Comparison of ENCODE assay signal across 9 cellular contexts in the genomic region with DNA sequence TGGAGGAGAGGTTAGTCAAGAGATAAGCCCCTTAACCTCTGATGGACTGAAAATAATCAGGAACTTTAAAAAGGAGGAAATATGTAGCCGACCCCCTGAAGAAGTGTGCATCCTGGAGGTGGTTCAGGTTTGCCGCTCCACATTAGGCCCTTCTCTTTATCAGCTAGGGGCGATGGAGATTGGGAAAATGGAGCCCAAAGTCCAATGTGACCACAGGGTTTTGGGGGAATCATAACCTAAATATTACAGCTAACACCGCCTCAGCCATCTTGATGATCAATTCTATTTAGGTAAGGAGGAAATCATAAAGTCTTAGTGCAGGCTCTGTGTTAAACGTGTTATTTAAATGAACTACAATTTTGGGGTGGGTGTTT. TPM values are rescaled to one million over a fixed set of nuclear protein-coding genes. Genes with fewer than 3 reads are reported as not detected.
DNase-seq lines count a peak whose midpoint lies in the region; ATAC-seq, FAIRE-seq and TF ChIP-seq lines count a peak whose summit lies in the region.
"Had no signal": no experiment of that assay in that cellular context is flagged by ENCODE, and none has a peak within 500 bp of the region (broad histone marks: within the 10 kb centered on the region; RNA-seq: fewer than 3 reads in every experiment).

No MANE protein-coding gene starts in this region.

- H3K27ac ChIP-seq in kidney (ENCODE audit: low read depth in 2 of 2, low read length in 2 of 2), result no peak overlapping the region
- peak overlapping the region; percentile 92 for H3K27ac ChIP-seq in suprapubic skin

- H3K4me3 ChIP-seq in kidney (ENCODE audit: low read length in 2 of 2) (peak overlapping the region; percentile 28 to 57), suprapubic skin (peak overlapping the region; percentile 86)

- H3K9ac ChIP-seq in kidney (ENCODE audit: low read length in 2 of 2), result no peak overlapping the region

- H3K4me1 Mint-ChIP-seq in activated CD4-positive, alpha-beta T cell treated with anti-CD3 and anti-CD28 coated beads, Interleukin-2, amount 10 ng/mL, durations not matched to agents 24 days and 14 days, result peaks cover 30% of the 10 kb centered on the region
- peaks cover 34% of the 10 kb centered on the region for H3K4me1 Mint-ChIP-seq in activated naive CD8-positive, alpha-beta T cell (ENCODE audit: low read depth)

- TF ChIP-seq POLR2A in suprapubic skin (IDR thresholded peaks at IDR 0.05), result no peak

- 69% methylated on average over 5 of the region's 5 CpGs for WGBS in suprapubic skin

- peaks cover 7% of the 10 kb centered on the region for H3K36me3 Mint-ChIP-seq in activated CD4-positive, alpha-beta T cell treated with anti-CD3 and anti-CD28 coated beads, Interleukin-2, amount 10 ng/mL, durations not matched to agents 24 days and 14 days (ENCODE audit: low read depth)
- H3K36me3 Mint-ChIP-seq in activated naive CD8-positive, alpha-beta T cell, result peaks cover 8% of the 10 kb centered on the region

- TF ChIP-seq CTCF in kidney (IDR thresholded peaks at IDR 0.05; ENCODE audit: borderline replicate concordance, extremely low read depth, insufficient read depth) (no peak), suprapubic skin (IDR thresholded peaks at IDR 0.05) (no peak)

- no peaks in the 10 kb centered on the region for H3K9me3 ChIP-seq in kidney (ENCODE audit: control insufficient read depth in 1 of 2, low read length in 2 of 2)
- H3K9me3 ChIP-seq in suprapubic skin, result no peaks in the 10 kb centered on the region
- H3K9me3 ChIP-seq: mucosa of descending colon had no signal

- no peaks in the 10 kb centered on the region for H3K36me3 ChIP-seq in kidney (ENCODE audit: control insufficient read depth in 1 of 2, insufficient read depth in 2 of 2, low read length in 2 of 2)
- peaks cover 14% of the 10 kb centered on the region for H3K36me3 ChIP-seq in suprapubic skin

- peaks cover 16% of the 10 kb centered on the region for H3K27me3 Mint-ChIP-seq in activated CD4-positive, alpha-beta T cell treated with anti-CD3 and anti-CD28 coated beads, Interleukin-2, amount 10 ng/mL, durations not matched to agents 24 days and 14 days
- H3K27me3 Mint-ChIP-seq in activated naive CD8-positive, alpha-beta T cell, result no peaks in the 10 kb centered on the region

- peaks cover 7 to 12% of the 10 kb centered on the region in 2 donors for H3K4me1 ChIP-seq in kidney (ENCODE audit: control insufficient read depth in 1 of 2, insufficient read depth in 1 of 2, low read depth in 1 of 2, low read length in 2 of 2)
- peaks cover 72% of the 10 kb centered on the region for H3K4me1 ChIP-seq in suprapubic skin

- no peak for FAIRE-seq in kidney (lab: Jason Lieb, UNC)

- H3K9me3 Mint-ChIP-seq in activated CD4-positive, alpha-beta T cell treated with anti-CD3 and anti-CD28 coated beads, Interleukin-2, amount 10 ng/mL, durations not matched to agents 24 days and 14 days, result no peaks in the 10 kb centered on the region
- H3K9me3 Mint-ChIP-seq in activated naive CD8-positive, alpha-beta T cell (ENCODE audit: low read depth), result no peaks in the 10 kb centered on the region

- no peak for ATAC-seq in HG02571 (IDR thresholded peaks at IDR 0.05; ENCODE audit: unreplicated experiment)

- no peak for TF ChIP-seq EP300 in suprapubic skin (IDR thresholded peaks at IDR 0.05)

- H3K4me3 Mint-ChIP-seq in activated CD4-positive, alpha-beta T cell treated with anti-CD3 and anti-CD28 coated beads, Interleukin-2, amount 10 ng/mL, durations not matched to agents 24 days and 14 days, result peak overlapping the region; percentile 82
- H3K4me3 Mint-ChIP-seq in activated naive CD8-positive, alpha-beta T cell, result peak overlapping the region; percentile 83

- intact Hi-C loops in activated CD4-positive, alpha-beta T cell treated with anti-CD3 and anti-CD28 coated beads, Interleukin-2, amount 10 ng/mL, durations not matched to agents 24 days and 14 days (cut with micrococcal nuclease), result loop anchor here (1.0 to 10.0 kb wide), 2 partner anchors 9 to 875 kb away; a partner anchor contains a TSS
- intact Hi-C loops in kidney (cut with DNase I), result no loop called here

- H3K27ac Mint-ChIP-seq in activated CD4-positive, alpha-beta T cell treated with anti-CD3 and anti-CD28 coated beads, Interleukin-2, amount 10 ng/mL, durations not matched to agents 24 days and 14 days, result peak overlapping the region; percentile 48
- H3K27ac Mint-ChIP-seq in activated naive CD8-positive, alpha-beta T cell, result peak overlapping the region; percentile 41

- no peak for DNase-seq in activated CD4-positive, alpha-beta T cell treated with anti-CD3 and anti-CD28 coated beads, Interleukin-2, amount 10 ng/mL, durations not matched to agents 24 days and 14 days
- DNase-seq in activated CD4-positive, alpha-beta T cell treated with anti-CD3 and anti-CD28 coated beads for 1 hour, result no peak
- DNase-seq in kidney (no peak), suprapubic skin (ENCODE audit: low spot score in 2 of 2) (no peak), superior temporal gyrus (ENCODE audit: extremely low spot score) (no peak), DMS153 (lab: John Stamatoyannopoulos, UW) (no peak)

- no peaks in the 10 kb centered on the region for H3K27me3 ChIP-seq in suprapubic skin

RNA-seq across cellular contexts. Expression of a gene that starts 1.2 kb away (rescaled TPM):
- total RNA-seq in activated CD4-positive, alpha-beta T cell treated with anti-CD3 and anti-CD28 coated beads, Interleukin-2, amount 10 ng/mL, durations not matched to agents 24 days and 14 days, result 3.9 and 4.0 TPM in 2 replicates
- total RNA-seq in kidney (16.0 TPM), suprapubic skin (10 to 100 TPM; 35.5 to 73.3 (median 65.7) TPM)
- polyA plus RNA-seq in kidney (ENCODE audit: insufficient read depth, low read depth, low replicate concordance), result 3.6 TPM
